15 cellular contexts compared by ENCODE assay signal in genomic region chr13:44004881-44005280, GRCh38.
A peak's percentile ranks its signal among the peaks of the same experiment; 100 is the strongest.
DNase-seq lines count a peak whose midpoint lies in the region; ATAC-seq, FAIRE-seq and TF ChIP-seq lines count a peak whose summit lies in the region.
"Had no signal": no experiment of that assay in that cellular context is flagged by ENCODE, and none has a peak within 500 bp of the region (broad histone marks: within the 10 kb centered on the region; RNA-seq: fewer than 3 reads in every experiment).

No MANE protein-coding gene starts in this region.

- peak; percentile 28 for DNase-seq in AG04449 (ENCODE audit: low read depth, low spot score)
- DNase-seq in Kasumi-1 (lab: John Stamatoyannopoulos, UW), result peak; percentile 19 to 21
- no peak for DNase-seq in chondrocyte (ENCODE audit: low spot score)
- DNase-seq in kidney epithelial cell (ENCODE audit: low read depth), result peak; percentile 54
- no peak for DNase-seq in GM13977 (ENCODE audit: low spot score)
- DNase-seq in small intestine, result no peak
- DNase-seq in activated CD8-positive, alpha-beta T cell treated with anti-CD3 and anti-CD28 coated beads, Interleukin-2, amount 10 ng/mL, durations not matched to agents 7 days and 5 days, result no peak
- DNase-seq: activated effector memory CD4-positive, alpha-beta T cell treated with anti-CD3 and anti-CD28 coated beads, Interleukin-2, amount 50 U/mL, for 16 hours; gastrocnemius medialis; Karpas-422; left colon; SW 1271; upper lobe of left lung had no signal

- no peaks in the 10 kb centered on the region for H3K36me3 ChIP-seq in kidney epithelial cell (ENCODE audit: control insufficient read depth, insufficient read depth, low read length)
- H3K36me3 ChIP-seq in small intestine (ENCODE audit: control insufficient read depth in 2 of 2, insufficient read depth in 2 of 2, low read length in 2 of 2), result no peaks in the 10 kb centered on the region
- H3K36me3 ChIP-seq: gastrocnemius medialis, neutrophil, upper lobe of left lung had no signal

- H3K9me3 ChIP-seq in small intestine (ENCODE audit: control insufficient read depth, low read depth), result no peaks in the 10 kb centered on the region
- H3K9me3 ChIP-seq: gastrocnemius medialis, neutrophil had no signal

- TF ChIP-seq CTCF in AG04449 (IDR thresholded peaks at IDR 0.05; ENCODE audit: insufficient read depth, low read length, missing control alignments) (no peak), chondrocyte (IDR thresholded peaks at IDR 0.05) (no peak), kidney epithelial cell (IDR thresholded peaks at IDR 0.05; ENCODE audit: insufficient read depth, low read length, poor library complexity, severe bottlenecking) (no peak), GM13977 (IDR thresholded peaks at IDR 0.05; ENCODE audit: extremely low read depth, insufficient read depth, missing control alignments) (no peak)

- no peak overlapping the region for H3K27ac ChIP-seq in small intestine (ENCODE audit: low read depth in 1 of 2, low read length in 1 of 2)
- H3K27ac ChIP-seq: gastrocnemius medialis, neutrophil, upper lobe of left lung had no signal

- no peak for ATAC-seq in GM21423 (IDR thresholded peaks at IDR 0.05; ENCODE audit: unreplicated experiment)
- no peak for ATAC-seq in activated CD8-positive, alpha-beta T cell treated with anti-CD3 and anti-CD28 coated beads, Interleukin-2, amount 10 ng/mL, durations not matched to agents 7 days and 5 days
- ATAC-seq: gastrocnemius medialis, left colon had no signal

- H3K4me1 ChIP-seq in small intestine (ENCODE audit: control insufficient read depth in 2 of 2, insufficient read depth in 1 of 2, low read depth in 1 of 2, low read length in 1 of 2), result no peaks in the 10 kb centered on the region
- H3K4me1 ChIP-seq: gastrocnemius medialis, upper lobe of left lung had no signal

- CTCF ChIA-PET in AG04449 (lab: Yijun Ruan, JAX), result no interaction called here
- CTCF ChIA-PET in activated CD8-positive, alpha-beta T cell treated with anti-CD3 and anti-CD28 coated beads, Interleukin-2, amount 10 ng/mL, durations not matched to agents 7 days and 5 days (lab: Charles Lee), result no interaction called here

- peak overlapping the region; percentile 88 for H3K27ac Mint-ChIP-seq in chondrocyte (ENCODE audit: unreplicated experiment)
- H3K27ac Mint-ChIP-seq in activated CD8-positive, alpha-beta T cell treated with anti-CD3 and anti-CD28 coated beads, Interleukin-2, amount 10 ng/mL, durations not matched to agents 7 days and 5 days, result no peak overlapping the region

- H3K4me3 ChIP-seq in AG04449 (ENCODE audit: low read depth, low read length) (no peak overlapping the region), kidney epithelial cell (ENCODE audit: low read depth, low read length) (no peak overlapping the region), small intestine (ENCODE audit: low read depth in 1 of 2, low read length in 2 of 2) (no peak overlapping the region)
- H3K4me3 ChIP-seq: gastrocnemius medialis, upper lobe of left lung had no signal

- POLR2A ChIA-PET in AG04449 (lab: Yijun Ruan, JAX), result no interaction called here
- POLR2A ChIA-PET in activated CD8-positive, alpha-beta T cell treated with anti-CD3 and anti-CD28 coated beads, Interleukin-2, amount 10 ng/mL, durations not matched to agents 7 days and 5 days (lab: Charles Lee), result no interaction called here

- no peak for FAIRE-seq in small intestine (lab: Jason Lieb, UNC)

- 79 to 95% (median 91%) methylated on average over 3 of the region's 3 CpGs for WGBS in small intestine, 3 donors

- peaks cover 21% of the 10 kb centered on the region for H3K4me1 Mint-ChIP-seq in chondrocyte (ENCODE audit: low read depth)
- H3K4me1 Mint-ChIP-seq in activated CD8-positive, alpha-beta T cell treated with anti-CD3 and anti-CD28 coated beads, Interleukin-2, amount 10 ng/mL, durations not matched to agents 7 days and 5 days (ENCODE audit: low read depth), result no peaks in the 10 kb centered on the region

- H3K27me3 ChIP-seq in kidney epithelial cell (ENCODE audit: control insufficient read depth, insufficient read depth, low read length) (no peaks in the 10 kb centered on the region), small intestine (ENCODE audit: control insufficient read depth in 2 of 2, insufficient read depth in 2 of 2, low read length in 2 of 2) (no peaks in the 10 kb centered on the region)
- H3K27me3 ChIP-seq: gastrocnemius medialis, neutrophil, upper lobe of left lung had no signal

- in situ Hi-C loops in GM13977 (cut with MboI; ENCODE audit: low pct_unique_long_range_greater_than_20kb, low sequenced_read_pairs, unreplicated experiment), result no loop called here

- peaks cover 2% of the 10 kb centered on the region for H3K36me3 Mint-ChIP-seq in chondrocyte (ENCODE audit: low read depth)
- H3K36me3 Mint-ChIP-seq in activated CD8-positive, alpha-beta T cell treated with anti-CD3 and anti-CD28 coated beads, Interleukin-2, amount 10 ng/mL, durations not matched to agents 7 days and 5 days (ENCODE audit: low read depth), result no peaks in the 10 kb centered on the region

- peaks cover 8% of the 10 kb centered on the region for H3K9me3 Mint-ChIP-seq in chondrocyte (ENCODE audit: low read depth)
- H3K9me3 Mint-ChIP-seq in activated CD8-positive, alpha-beta T cell treated with anti-CD3 and anti-CD28 coated beads, Interleukin-2, amount 10 ng/mL, durations not matched to agents 7 days and 5 days (ENCODE audit: insufficient read depth), result no peaks in the 10 kb centered on the region

- H3K4me3 Mint-ChIP-seq in chondrocyte (ENCODE audit: unreplicated experiment), result no peak overlapping the region
- no peak overlapping the region for H3K4me3 Mint-ChIP-seq in activated CD8-positive, alpha-beta T cell treated with anti-CD3 and anti-CD28 coated beads, Interleukin-2, amount 10 ng/mL, durations not matched to agents 7 days and 5 days

- H3K27me3 Mint-ChIP-seq in chondrocyte (ENCODE audit: low read depth), result no peaks in the 10 kb centered on the region
- H3K27me3 Mint-ChIP-seq in activated CD8-positive, alpha-beta T cell treated with anti-CD3 and anti-CD28 coated beads, Interleukin-2, amount 10 ng/mL, durations not matched to agents 7 days and 5 days (ENCODE audit: low read depth), result peaks cover 2% of the 10 kb centered on the region

Comparison
In these comparisons a context has a peak if more than half of its experiments do, and no peak if none do; other contexts are left out.
1. DNase-seq: peak in AG04449 (single experiment), Kasumi-1 (2 of 2) and kidney epithelial cell (single experiment); none in chondrocyte (single experiment), GM13977 (single experiment), small intestine (single experiment) and activated CD8-positive, alpha-beta T cell treated with anti-CD3 and anti-CD28 coated beads, Interleukin-2, amount 10 ng/mL, durations not matched to agents 7 days and 5 days (single experiment).